ENCODE assay signal across 8 cellular contexts in genomic region chr20:34877002-34877264, GRCh38. TPM values are rescaled to one million over a fixed set of nuclear protein-coding genes. Genes with fewer than 3 reads are reported as not detected.
A peak's percentile ranks its signal among the peaks of the same experiment; 100 is the strongest.
DNase-seq lines count a peak whose midpoint lies in the region; ATAC-seq and TF ChIP-seq lines count a peak whose summit lies in the region.

No MANE protein-coding gene starts in this region.

- no peak for DNase-seq in HFF-Myc (ENCODE audit: extremely low read depth, low read depth)
- DNase-seq in activated CD8-positive, alpha-beta T cell treated with anti-CD3 and anti-CD28 coated beads, Interleukin-2, amount 10 ng/mL, durations not matched to agents 7 days and 5 days: no peak
- no peak for DNase-seq in iPS DF 6.9 (ENCODE audit: low read depth, low spot score)
- no peak for DNase-seq in spleen
- no peak for DNase-seq in GM13976 (ENCODE audit: low spot score)
- no peak for DNase-seq in NCI-H2107 treated with DMSO at 0.1 percent for 48 hours (lab: John Stamatoyannopoulos, UW; ENCODE audit: unreplicated experiment)
- DNase-seq in kidney glomerular epithelial cell (lab: John Stamatoyannopoulos, UW): no peak

- H3K27ac ChIP-seq in iPS DF 6.9 (ENCODE audit: low read length) (no peak overlapping the region), spleen (peak overlapping the region; percentile 22 to 95 (median 84))

- CTCF ChIA-PET in activated CD8-positive, alpha-beta T cell treated with anti-CD3 and anti-CD28 coated beads, Interleukin-2, amount 10 ng/mL, durations not matched to agents 7 days and 5 days (lab: Charles Lee): interaction anchor here (0.9 to 5.3 kb wide), 11 partner anchors 12 to 270 kb away, joined by 3 to 129 read pairs (median 5); partner anchors contain the start of genes GSS and MYH7B

- no CpG with 5 or more reads among the region's 12 CpGs for WGBS in iPS DF 6.9 (ENCODE audit: insufficient coverage, insufficient read length)
- WGBS in spleen, 5 donors: 4 to 7% (median 5%) methylated on average over 12 of the region's 12 CpGs

- peaks cover 48% of the 10 kb centered on the region for H3K4me1 Mint-ChIP-seq in activated CD8-positive, alpha-beta T cell treated with anti-CD3 and anti-CD28 coated beads, Interleukin-2, amount 10 ng/mL, durations not matched to agents 7 days and 5 days (ENCODE audit: low read depth)

- peak overlapping the region; percentile 85 for H3K4me3 Mint-ChIP-seq in activated CD8-positive, alpha-beta T cell treated with anti-CD3 and anti-CD28 coated beads, Interleukin-2, amount 10 ng/mL, durations not matched to agents 7 days and 5 days

- POLR2A ChIA-PET in activated CD8-positive, alpha-beta T cell treated with anti-CD3 and anti-CD28 coated beads, Interleukin-2, amount 10 ng/mL, durations not matched to agents 7 days and 5 days (lab: Charles Lee): interaction anchor here (0.9 to 1.1 kb wide), 2 partner anchors 15 to 271 kb away, joined by 3 read pairs; no protein-coding TSS in a partner anchor

- in situ Hi-C loops in GM13976 (cut with MboI; ENCODE audit: low sequenced_read_pairs, unreplicated experiment): no loop called here

- H3K9me3 Mint-ChIP-seq in activated CD8-positive, alpha-beta T cell treated with anti-CD3 and anti-CD28 coated beads, Interleukin-2, amount 10 ng/mL, durations not matched to agents 7 days and 5 days (ENCODE audit: insufficient read depth): no peaks in the 10 kb centered on the region

- H3K4me3 ChIP-seq in HFF-Myc (replicated peaks; ENCODE audit: low read depth, low read length): peak overlapping the region; percentile 59
- peak overlapping the region; percentile 91; the same call in 1 of the 2 replicates for H3K4me3 ChIP-seq in iPS DF 6.9 (ENCODE audit: low read length)
- H3K4me3 ChIP-seq in spleen: peak overlapping the region; percentile 41 to 86 (median 70)

- H3K9me3 ChIP-seq in iPS DF 6.9 (ENCODE audit: control insufficient read depth, insufficient read depth, low read length) (no peaks in the 10 kb centered on the region), spleen (no peaks in the 10 kb centered on the region)

- H3K4me1 ChIP-seq in iPS DF 6.9 (ENCODE audit: control insufficient read depth, insufficient read depth, low read length) (no peaks in the 10 kb centered on the region; the same call in 1 of the 2 replicates), spleen (peaks cover 19 to 73% (median 45%) of the 10 kb centered on the region in 6 donors)

- no peak for TF ChIP-seq POLR2A in spleen (IDR thresholded peaks at IDR 0.05)

- no peak for TF ChIP-seq CTCF in HFF-Myc (IDR thresholded peaks at IDR 0.05; ENCODE audit: low read depth, low read length, missing control alignments)
- TF ChIP-seq CTCF in spleen (IDR thresholded peaks at IDR 0.05 in 8 of 11, conservative IDR thresholded peaks at IDR 0.05 in 3 of 11): no peak
- TF ChIP-seq CTCF in GM13976 (IDR thresholded peaks at IDR 0.05; ENCODE audit: borderline replicate concordance, control extremely low read depth, extremely low read depth, insufficient read depth, missing control alignments): no peak

- H3K27me3 ChIP-seq in iPS DF 6.9 (ENCODE audit: control insufficient read depth, insufficient read depth, low read length) (no peaks in the 10 kb centered on the region), spleen (replicated peaks in 1 of 7) (no peaks in the 10 kb centered on the region)

- H3K27me3 Mint-ChIP-seq in activated CD8-positive, alpha-beta T cell treated with anti-CD3 and anti-CD28 coated beads, Interleukin-2, amount 10 ng/mL, durations not matched to agents 7 days and 5 days (ENCODE audit: low read depth): peaks cover 2% of the 10 kb centered on the region

- intact Hi-C loops in spleen (cut with DNase I; ENCODE audit: low total_unique reads): no loop called here

- H3K36me3 ChIP-seq in iPS DF 6.9 (ENCODE audit: control insufficient read depth, insufficient read depth, low read length) (no peaks in the 10 kb centered on the region), spleen (no peaks in the 10 kb centered on the region)

- ATAC-seq in activated CD8-positive, alpha-beta T cell treated with anti-CD3 and anti-CD28 coated beads, Interleukin-2, amount 10 ng/mL, durations not matched to agents 7 days and 5 days: no peak
- no peak for ATAC-seq in HG03025 (IDR thresholded peaks at IDR 0.05; ENCODE audit: low FRiP score, unreplicated experiment)

- H3K36me3 Mint-ChIP-seq in activated CD8-positive, alpha-beta T cell treated with anti-CD3 and anti-CD28 coated beads, Interleukin-2, amount 10 ng/mL, durations not matched to agents 7 days and 5 days (ENCODE audit: low read depth): no peaks in the 10 kb centered on the region

- H3K27ac Mint-ChIP-seq in activated CD8-positive, alpha-beta T cell treated with anti-CD3 and anti-CD28 coated beads, Interleukin-2, amount 10 ng/mL, durations not matched to agents 7 days and 5 days: peak overlapping the region; percentile 74

RNA-seq across cellular contexts. Expression of gene ACSS2, which starts 0.5 kb away (rescaled TPM):
- total RNA-seq in activated CD8-positive, alpha-beta T cell treated with anti-CD3 and anti-CD28 coated beads, Interleukin-2, amount 10 ng/mL, durations not matched to agents 7 days and 5 days: 10 to 100 TPM; 24.0 to 25.5 TPM
- 10 to 100 TPM; 23.2 to 43.6 (median 33.2) TPM for total RNA-seq in spleen
- polyA plus RNA-seq in spleen: 10 to 100 TPM in 2 of 3 donors, 1 to 10 TPM in 1; 8.9 to 20.3 (median 15.6) TPM

RNA-seq across cellular contexts. Expression of gene GGT7, which starts 4.3 kb away (rescaled TPM):
- 1 to 10 TPM; 5.2 to 6.0 TPM for total RNA-seq in activated CD8-positive, alpha-beta T cell treated with anti-CD3 and anti-CD28 coated beads, Interleukin-2, amount 10 ng/mL, durations not matched to agents 7 days and 5 days
- 10 to 100 TPM in 6 of 7 donors, 1 to 10 TPM in 1; 9.7 to 22.1 (median 13.0) TPM for total RNA-seq in spleen
- polyA plus RNA-seq in spleen: 10 to 100 TPM in 1 of 3 donors, 1 to 10 TPM in 2; 4.3 to 11.4 (median 5.7) TPM

RNA-seq across cellular contexts. Expression of gene NCOA6, which starts 51.5 kb away (rescaled TPM):
- 10 to 100 TPM; 25.8 to 26.9 TPM for total RNA-seq in activated CD8-positive, alpha-beta T cell treated with anti-CD3 and anti-CD28 coated beads, Interleukin-2, amount 10 ng/mL, durations not matched to agents 7 days and 5 days
- total RNA-seq in spleen: 10 to 100 TPM; 24.0 to 32.8 (median 28.5) TPM
- 10 to 100 TPM; 13.6 to 19.4 (median 16.2) TPM for polyA plus RNA-seq in spleen
